Comparison of ENCODE assay signal across 20 cellular contexts in the genomic region with DNA sequence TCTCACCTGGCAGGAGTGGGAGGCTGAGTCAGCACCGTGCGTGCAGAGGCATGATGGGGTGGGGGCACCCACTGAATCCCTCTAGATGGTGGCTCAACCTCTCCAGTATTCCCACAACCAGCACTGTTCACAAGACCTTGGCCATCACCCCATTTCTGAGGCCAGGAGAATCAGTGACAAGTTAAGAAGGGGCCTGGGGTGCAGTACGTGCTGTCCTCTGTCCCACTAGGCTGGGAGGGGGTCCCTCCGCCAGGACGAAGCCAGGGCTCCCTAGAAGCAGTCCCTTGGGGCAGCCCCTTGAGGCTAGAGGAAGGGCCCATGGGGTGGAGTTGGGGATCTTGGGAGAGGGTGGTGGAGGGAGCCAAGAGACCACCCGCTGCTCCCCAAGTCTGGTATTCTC. TPM values are rescaled to one million over a fixed set of nuclear protein-coding genes. Genes with fewer than 3 reads are reported as not detected.
DNase-seq lines count a peak whose midpoint lies in the region; ATAC-seq and TF ChIP-seq lines count a peak whose summit lies in the region.
"Had no signal": no experiment of that assay in that cellular context is flagged by ENCODE, and none has a peak within 500 bp of the region (broad histone marks: within the 10 kb centered on the region; RNA-seq: fewer than 3 reads in every experiment).

No MANE protein-coding gene starts in this region.

- H3K27me3 ChIP-seq in cardiac muscle cell (no peaks in the 10 kb centered on the region), WERI-Rb-1 (ENCODE audit: insufficient read depth, low read depth, severe bottlenecking) (no peaks in the 10 kb centered on the region), lower lobe of right lung (ENCODE audit: low read depth) (no peaks in the 10 kb centered on the region), spleen (replicated peaks in 1 of 7) (peaks cover 0 to 6% (median 0%) of the 10 kb centered on the region in 7 donors)

- TF ChIP-seq CTCF in cardiac muscle cell (IDR thresholded peaks at IDR 0.05; ENCODE audit: low read depth, low read length): no peak
- no peak for TF ChIP-seq CTCF in WERI-Rb-1 (IDR thresholded peaks at IDR 0.05; ENCODE audit: low read depth, low read length)
- no peak for TF ChIP-seq CTCF in lower lobe of right lung (IDR thresholded peaks at IDR 0.05)
- no peak for TF ChIP-seq CTCF in spleen (IDR thresholded peaks at IDR 0.05 in 8 of 11, conservative IDR thresholded peaks at IDR 0.05 in 3 of 11)
- TF ChIP-seq CTCF in foreskin fibroblast (IDR thresholded peaks at IDR 0.05; ENCODE audit: low read depth, low read length): no peak

- H3K4me3 ChIP-seq in cardiac muscle cell (no peak overlapping the region), WERI-Rb-1 (ENCODE audit: low read depth, low read length) (no peak overlapping the region), lower lobe of right lung (no peak overlapping the region), spleen (no peak overlapping the region), foreskin fibroblast (ENCODE audit: low read depth in 1 of 2, low read length in 2 of 2) (no peak overlapping the region)
- H3K4me3 ChIP-seq: A549, K562 had no signal

- H3K9me3 ChIP-seq in cardiac muscle cell (ENCODE audit: low read depth) (no peaks in the 10 kb centered on the region), WERI-Rb-1 (ENCODE audit: severe bottlenecking) (no peaks in the 10 kb centered on the region), lower lobe of right lung (no peaks in the 10 kb centered on the region), spleen (no peaks in the 10 kb centered on the region)
- H3K9me3 ChIP-seq: A549 had no signal

- ATAC-seq in Right ventricle myocardium superior (ENCODE audit: poor library complexity) (no peak), lower lobe of right lung (no peak)
- ATAC-seq: A549, HCT116 had no signal

- WGBS in spleen, 5 donors: 80 to 94% (median 87%) methylated on average over 6 of the region's 6 CpGs

- peaks cover 41% of the 10 kb centered on the region for H3K4me1 ChIP-seq in cardiac muscle cell (ENCODE audit: low read depth)
- H3K4me1 ChIP-seq in lower lobe of right lung: no peaks in the 10 kb centered on the region
- peaks cover 0 to 12% (median 2%) of the 10 kb centered on the region in 6 donors for H3K4me1 ChIP-seq in spleen
- H3K4me1 ChIP-seq: A549 had no signal

- no peak for TF ChIP-seq POLR2A in spleen (IDR thresholded peaks at IDR 0.05)

- H3K36me3 ChIP-seq in cardiac muscle cell (peaks cover 48% of the 10 kb centered on the region), WERI-Rb-1 (no peaks in the 10 kb centered on the region), lower lobe of right lung (no peaks in the 10 kb centered on the region), spleen (no peaks in the 10 kb centered on the region)

- H3K27ac ChIP-seq in cardiac muscle cell (peak overlapping the region; percentile 100), WERI-Rb-1 (no peak overlapping the region), lower lobe of right lung (no peak overlapping the region), spleen (no peak overlapping the region)
- H3K27ac ChIP-seq: A549, C4-2B, RWPE1 had no signal

- DNase-seq in cardiac muscle cell (ENCODE audit: low read depth in 1 of 2, low spot score in 1 of 2): no peak
- DNase-seq in Right ventricle myocardium superior: no peak
- DNase-seq in WERI-Rb-1: peak; percentile 1
- DNase-seq in lower lobe of right lung: peak; percentile 14
- DNase-seq in spleen: peak; percentile 39
- no peak for DNase-seq in foreskin fibroblast
- DNase-seq in COLO668 (lab: John Stamatoyannopoulos, UW; ENCODE audit: unreplicated experiment): no peak
- DNase-seq in NCI-H446 (lab: John Stamatoyannopoulos, UW): no peak
- DNase-seq: COR-L47, NCI-H1436 treated with DMSO at 0.1 percent for 48 hours, NCI-H2081 treated with DMSO at 0.1 percent for 48 hours, NCI-H2227 treated with DMSO at 0.1 percent for 48 hours, NCI-H526, OCI-M1 had no signal

- intact Hi-C loops in Right ventricle myocardium superior (cut with DNase I): no loop called here
- intact Hi-C loops in lower lobe of right lung (cut with DNase I): no loop called here
- intact Hi-C loops in spleen (cut with DNase I; ENCODE audit: low total_unique reads): no loop called here

RNA-seq across cellular contexts. Expression of gene MYL3, which starts 4.8 kb away (rescaled TPM):
- total RNA-seq in cardiac muscle cell (2,390 and 3,091 TPM in 2 replicates), Right ventricle myocardium superior (10,727 TPM), lower lobe of right lung (2.0 TPM), spleen (10 to 100 TPM in 2 of 7 donors, 1 to 10 TPM in 5; 1.9 to 16.2 (median 7.3) TPM)
- polyA plus RNA-seq in cardiac muscle cell (2,590 and 3,027 TPM in 2 replicates), spleen (1 to 10 TPM; 2.6 to 6.7 (median 5.3) TPM)
- total RNA-seq: HT1080 had no signal

RNA-seq across cellular contexts. Expression of gene PTH1R, which starts 19.1 kb away (rescaled TPM):
- 101 and 121 TPM in 2 replicates for total RNA-seq in cardiac muscle cell
- polyA plus RNA-seq in cardiac muscle cell: 112 and 164 TPM in 2 replicates
- 11.8 TPM for total RNA-seq in Right ventricle myocardium superior
- total RNA-seq in lower lobe of right lung: 14.5 TPM
- total RNA-seq in spleen: 10 to 100 TPM in 6 of 7 donors, 1 to 10 TPM in 1; 5.1 to 38.7 (median 21.9) TPM
- 100 to 1,000 TPM in 1 of 3 donors, 10 to 100 TPM in 2; 61.8 to 190 (median 67.1) TPM for polyA plus RNA-seq in spleen
- total RNA-seq: K562 had no signal
- polyA plus RNA-seq: K562 had no signal

Comparison
In these comparisons a context has a peak if more than half of its experiments do, and no peak if none do; other contexts are left out.
1. DNase-seq: peak in WERI-Rb-1 (single experiment), lower lobe of right lung (single experiment) and spleen (single experiment); none in cardiac muscle cell (0 of 2), Right ventricle myocardium superior (single experiment), foreskin fibroblast (0 of 2), COLO668 (single experiment) and NCI-H446 (0 of 2).
2. RNA of gene MYL3, which starts 4.8 kb away (total RNA-seq): 10,727 TPM in Right ventricle myocardium superior (single experiment) and 2,390 to 3,091 TPM in cardiac muscle cell; 1.9 to 16.2 TPM in spleen and 2.0 TPM in lower lobe of right lung (single experiment); every median in the first group is over 100 times any median in the second.